36 cellular contexts compared by ENCODE assay signal in the genomic region with DNA sequence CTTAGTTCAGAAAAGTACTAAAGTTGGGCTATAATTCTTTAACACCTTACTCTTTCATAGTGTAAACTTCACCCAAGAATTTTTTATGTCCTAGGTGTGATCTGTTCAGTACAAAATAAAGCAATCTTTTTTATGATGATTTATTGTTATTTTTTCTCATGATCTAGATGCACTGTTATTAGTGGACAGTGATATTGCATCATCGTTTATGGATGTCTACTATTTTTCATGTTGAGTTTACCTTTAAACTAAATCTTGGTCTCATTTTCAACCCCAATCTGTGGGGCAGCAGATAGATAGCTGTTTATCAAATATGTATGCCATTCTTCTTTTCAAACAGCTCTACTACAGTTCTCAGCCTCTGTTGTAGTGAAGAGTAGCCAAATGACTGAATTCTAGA.
"Had no signal": no experiment of that assay in that cellular context is flagged by ENCODE, and none has a peak within 500 bp of the region (broad histone marks: within the 10 kb centered on the region; RNA-seq: fewer than 3 reads in every experiment).

No MANE protein-coding gene starts in this region.

- H3K4me3 ChIP-seq: MG63 had no signal

- H3K27me3 ChIP-seq: MG63 had no signal

- DNase-seq: Karpas-422, Kasumi-1, MG63, MM.1S, MV-4-11, NCI-H1048, NCI-H1092, NCI-H1092 treated with DMSO at 0.1 percent for 48 hours, NCI-H1105, NCI-H1105 treated with DMSO at 0.1 percent for 48 hours, NCI-H1417, NCI-H1417 treated with DMSO at 0.1 percent for 48 hours, NCI-H1436, NCI-H1436 treated with DMSO at 0.1 percent for 48 hours, NCI-H146, NCI-H1694, NCI-H1694 treated with DMSO at 0.1 percent for 48 hours, NCI-H187, NCI-H187 treated with DMSO at 0.1 percent for 48 hours, NCI-H1930, NCI-H2029, NCI-H2029 treated with DMSO at 0.1 percent for 48 hours, NCI-H2081, NCI-H2081 treated with DMSO at 0.1 percent for 48 hours, NCI-H2107, NCI-H2171, NCI-H2171 treated with DMSO at 0.1 percent for 48 hours, NCI-H2227 treated with DMSO at 0.1 percent for 48 hours, NCI-H226, NCI-H345, NCI-H446, NCI-H446 treated with DMSO at 0.1 percent for 48 hours, NCI-H510A, NCI-H510A treated with DMSO at 0.1 percent for 48 hours, NCI-H524, NCI-H524 treated with DMSO at 0.1 percent for 48 hours had no signal

- H3K9me3 ChIP-seq: MG63 had no signal

- H3K36me3 ChIP-seq: MG63 had no signal
